In the genomic region with DNA sequence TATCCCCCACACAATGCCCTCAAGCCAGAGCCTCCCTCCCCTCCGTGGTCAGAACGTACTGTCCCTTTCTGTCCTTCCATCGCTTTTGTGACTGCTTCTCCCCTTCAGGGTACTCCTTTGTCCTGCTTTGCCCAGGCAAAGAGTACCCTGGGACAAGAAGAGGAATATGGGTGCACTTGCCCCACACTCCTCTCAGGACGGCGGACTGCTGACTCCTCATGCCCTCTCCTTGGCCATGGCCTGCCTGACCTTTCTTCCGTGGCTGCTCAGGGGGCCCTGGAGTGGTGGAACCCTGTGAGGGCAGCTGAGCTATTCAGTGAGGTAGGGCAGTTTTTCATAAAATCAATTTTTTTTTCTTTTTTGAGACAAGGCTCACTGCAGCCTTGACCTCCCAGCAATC, we compare ENCODE assay signal across 10 cellular contexts. TPM values are rescaled to one million over a fixed set of nuclear protein-coding genes. Genes with fewer than 3 reads are reported as not detected.
DNase-seq lines count a peak whose midpoint lies in the region; ATAC-seq and TF ChIP-seq lines count a peak whose summit lies in the region.
"Had no signal": no experiment of that assay in that cellular context is flagged by ENCODE, and none has a peak within 500 bp of the region (broad histone marks: within the 10 kb centered on the region; RNA-seq: fewer than 3 reads in every experiment).

No MANE protein-coding gene starts in this region.

- H3K27ac Mint-ChIP-seq in CD8-positive, alpha-beta memory T cell = peak overlapping the region; percentile 71 to 99 (median 90)

- no peak overlapping the region for H3K27ac ChIP-seq in CD8-positive, alpha-beta memory T cell (ENCODE audit: low read depth, low read length)
- no peak overlapping the region for H3K27ac ChIP-seq in PC-3 (ENCODE audit: low read length)
- H3K27ac ChIP-seq in epithelial cell of prostate = peak overlapping the region; percentile 79
- H3K27ac ChIP-seq in sigmoid colon = peak overlapping the region; percentile 66 to 99 (median 98)

- no peak for TF ChIP-seq POLR2A in sigmoid colon (IDR thresholded peaks at IDR 0.05)

- H3K4me2 ChIP-seq in PC-3 (ENCODE audit: low read length) = peak overlapping the region; percentile 92

- H3K9ac ChIP-seq in PC-3 (ENCODE audit: low read length) = no peak overlapping the region

- no peak for DNase-seq in CD8-positive, alpha-beta memory T cell
- DNase-seq in PC-3 = no peak
- no peak for DNase-seq in epithelial cell of prostate (ENCODE audit: low read depth, low spot score)
- DNase-seq in sigmoid colon = no peak
- no peak for DNase-seq in LoVo (ENCODE audit: low spot score)
- no peak for DNase-seq in head of caudate nucleus
- no peak for DNase-seq in globus pallidus (ENCODE audit: low spot score)
- DNase-seq: activated CD4-positive, alpha-beta T cell treated with anti-CD3 and anti-CD28 coated beads for 4 hours had no signal

- BruUV-seq in PC-3 (replicated peaks; lab: Mats Ljungman, UMichigan) = no TSS peak

- H3K36me3 ChIP-seq in CD8-positive, alpha-beta memory T cell (ENCODE audit: insufficient read depth, low read length) = peaks cover 34% of the 10 kb centered on the region
- H3K36me3 ChIP-seq in PC-3 (ENCODE audit: low read depth, low read length) = peaks cover 36% of the 10 kb centered on the region
- peaks cover 23 to 51% (median 26%) of the 10 kb centered on the region in 4 donors for H3K36me3 ChIP-seq in sigmoid colon

- H4K20me1 ChIP-seq in PC-3 (ENCODE audit: low read length) = no peaks in the 10 kb centered on the region

- H3K9me2 ChIP-seq in PC-3 (replicated peaks; ENCODE audit: low read length) = no peaks in the 10 kb centered on the region

- intact Hi-C loops in PC-3 (cut with micrococcal nuclease) = no loop called here
- intact Hi-C loops in sigmoid colon (cut with DNase I) = no loop called here
- intact Hi-C loops in head of caudate nucleus (cut with DNase I) = no loop called here

- H3K4me1 ChIP-seq in CD8-positive, alpha-beta memory T cell (ENCODE audit: insufficient read depth, low read length) = peaks cover 54% of the 10 kb centered on the region
- H3K4me1 ChIP-seq in PC-3 (ENCODE audit: insufficient read depth, low read length) = peaks cover 43% of the 10 kb centered on the region
- H3K4me1 ChIP-seq in sigmoid colon = peaks cover 0 to 58% (median 50%) of the 10 kb centered on the region in 4 donors

- H3K79me2 ChIP-seq in PC-3 (ENCODE audit: low read length) = peaks cover 65% of the 10 kb centered on the region

- no peaks in the 10 kb centered on the region for H3K9me3 Mint-ChIP-seq in CD8-positive, alpha-beta memory T cell

- H3K27me3 ChIP-seq in CD8-positive, alpha-beta memory T cell (ENCODE audit: insufficient read depth, low read length, poor library complexity, severe bottlenecking) = no peaks in the 10 kb centered on the region
- no peaks in the 10 kb centered on the region for H3K27me3 ChIP-seq in PC-3 (ENCODE audit: low read length)
- H3K27me3 ChIP-seq in sigmoid colon = no peaks in the 10 kb centered on the region

- no peak overlapping the region for H3K4me3 ChIP-seq in CD8-positive, alpha-beta memory T cell (ENCODE audit: low read length)
- H3K4me3 ChIP-seq in PC-3 (ENCODE audit: low read length) (no peak overlapping the region), sigmoid colon (peak overlapping the region in 2 of 4 donors; percentile 10 to 18)

- no peak for TF ChIP-seq EP300 in sigmoid colon (IDR thresholded peaks at IDR 0.05)

- WGBS in sigmoid colon, 2 donors = 94% methylated on average over 6 of the region's 6 CpGs

- no peak for TF ChIP-seq CTCF in PC-3 (conservative IDR thresholded peaks at IDR 0.05; ENCODE audit: low read depth, low read length)
- no peak for TF ChIP-seq CTCF in sigmoid colon (IDR thresholded peaks at IDR 0.05)

- CTCF ChIA-PET in CD8-positive, alpha-beta memory T cell (lab: Charles Lee) = interaction anchor here (1.3 kb wide), 1 partner anchor 16 kb away, joined by 3 read pairs; no protein-coding TSS in a partner anchor
- CTCF ChIA-PET in PC-3 (lab: Charles Lee) = interaction anchor here (0.7 kb wide), 1 partner anchor 45 kb away, joined by 6 read pairs; no protein-coding TSS in a partner anchor

- H3K4me3 Mint-ChIP-seq in CD8-positive, alpha-beta memory T cell = peak overlapping the region in 6 of 7 donors; percentile 5 to 95 (median 74)

- H3K27me3 Mint-ChIP-seq in CD8-positive, alpha-beta memory T cell = no peaks in the 10 kb centered on the region

- ATAC-seq in PC-3 (no peak), HG03025 (IDR thresholded peaks at IDR 0.05; ENCODE audit: low FRiP score, unreplicated experiment) (no peak)
- ATAC-seq: left colon had no signal

- no peaks in the 10 kb centered on the region for H3F3A ChIP-seq in PC-3 (ENCODE audit: low read length, unreplicated experiment)

- H3K36me3 Mint-ChIP-seq in CD8-positive, alpha-beta memory T cell = peaks cover 0 to 76% (median 14%) of the 10 kb centered on the region in 3 donors

- POLR2A ChIA-PET in CD8-positive, alpha-beta memory T cell (lab: Charles Lee) = no interaction called here
- POLR2A ChIA-PET in PC-3 (lab: Charles Lee; ENCODE audit: unreplicated experiment) = no interaction called here

- H3K9me3 ChIP-seq in CD8-positive, alpha-beta memory T cell (ENCODE audit: low read length) = no peaks in the 10 kb centered on the region
- H3K9me3 ChIP-seq in PC-3 (ENCODE audit: low read length) = no peaks in the 10 kb centered on the region
- H3K9me3 ChIP-seq in sigmoid colon = no peaks in the 10 kb centered on the region

- no peak overlapping the region for H2AFZ ChIP-seq in PC-3 (ENCODE audit: low read length)

- peaks cover 70 to 81% (median 80%) of the 10 kb centered on the region in 3 donors for H3K4me1 Mint-ChIP-seq in CD8-positive, alpha-beta memory T cell

RNA-seq across cellular contexts. Expression of gene C2orf74, which starts 18.7 kb away (rescaled TPM):
- 10 to 100 TPM; 12.5 to 14.1 TPM for total RNA-seq in CD8-positive, alpha-beta memory T cell
- polyA plus RNA-seq in CD8-positive, alpha-beta memory T cell = 46.6 TPM
- total RNA-seq in PC-3 (2014; rRNA removed) (12.2 and 16.8 TPM in 2 replicates), sigmoid colon (10 to 100 TPM; 18.6 to 59.2 (median 31.2) TPM)
- polyA plus RNA-seq in sigmoid colon = 10 to 100 TPM in 2 of 3 donors, 1 to 10 TPM in 1; 4.4 to 18.6 (median 10.1) TPM

Comparison
In these comparisons a context has a peak if more than half of its experiments do, and no peak if none do; other contexts are left out.
1. H3K27ac ChIP-seq: peak in epithelial cell of prostate (single experiment) and sigmoid colon (4 of 4); none in CD8-positive, alpha-beta memory T cell (single experiment) and PC-3 (single experiment).